ENCODE assay signal across 1 cellular context in genomic region chr17:65559802-65560627, GRCh38.
A peak's percentile ranks its signal among the peaks of the same experiment; 100 is the strongest.
TF ChIP-seq lines count a peak whose summit lies in the region.

No MANE protein-coding gene starts in this region.

TF ChIP-seq in HEK293, 187 proteins besides CTCF, POLR2A, EP300 and RAD21 (continued from another document and continues in another):
- TF ChIP-seq BCL6B (tag by site-specific recombination; IDR thresholded peaks at IDR 0.05) (no peak), ZNF624 (tag by site-specific recombination; IDR thresholded peaks at IDR 0.05) (no peak), OVOL3 (tag by site-specific recombination; IDR thresholded peaks at IDR 0.05) (no peak), KLF8 (tag by site-specific recombination; IDR thresholded peaks at IDR 0.05) (peak; percentile 44; the same call in 1 of the 2 replicates), ZNF660 (tag by site-specific recombination; IDR thresholded peaks at IDR 0.05) (no peak), SALL2 (tag by site-specific recombination; IDR thresholded peaks at IDR 0.05; ENCODE audit: borderline replicate concordance) (no peak), ZSCAN5A (tag by site-specific recombination; IDR thresholded peaks at IDR 0.05) (no peak), ZBTB1 (tag by site-specific recombination; IDR thresholded peaks at IDR 0.05) (no peak), ZNF433 (tag by site-specific recombination; IDR thresholded peaks at IDR 0.05; ENCODE audit: low read depth) (no peak), ZBTB11 (tag by site-specific recombination; conservative IDR thresholded peaks at IDR 0.05; ENCODE audit: low read depth) (no peak), ZBTB49 (tag by site-specific recombination; IDR thresholded peaks at IDR 0.05; ENCODE audit: low read depth) (no peak), KLF9 (tag by site-specific recombination; IDR thresholded peaks at IDR 0.05; ENCODE audit: low read depth) (no peak), ZNF423 (tag by site-specific recombination; IDR thresholded peaks at IDR 0.05) (no peak; the same call in 1 of the 2 replicates), ZNF843 (tag by site-specific recombination; IDR thresholded peaks at IDR 0.05) (no peak), ZBTB48 (tag by site-specific recombination; IDR thresholded peaks at IDR 0.05) (no peak; the same call in 1 of the 2 replicates), ZFHX2 (tag by site-specific recombination; conservative IDR thresholded peaks at IDR 0.05) (peak; percentile 90), ZNF26 (tag by site-specific recombination; IDR thresholded peaks at IDR 0.05) (no peak), SCRT2 (tag by site-specific recombination; IDR thresholded peaks at IDR 0.05) (0 out of 2 replicates have a peak, but pooled peaks have one; percentile 12), ZFP37 (tag by site-specific recombination; IDR thresholded peaks at IDR 0.05) (no peak), ZNF266 (tag by site-specific recombination; IDR thresholded peaks at IDR 0.05; ENCODE audit: low read depth) (no peak), GFI1B (tag by site-specific recombination; IDR thresholded peaks at IDR 0.05) (no peak), ZNF354C (tag by site-specific recombination; IDR thresholded peaks at IDR 0.05; ENCODE audit: borderline replicate concordance, low read depth) (no peak), ZNF24 (tag by site-specific recombination; IDR thresholded peaks at IDR 0.05) (no peak), ZBTB20 (tag by site-specific recombination; IDR thresholded peaks at IDR 0.05) (peak; percentile 88), ZNF324 (tag by site-specific recombination; IDR thresholded peaks at IDR 0.05) (no peak), ZXDB (tag by site-specific recombination; IDR thresholded peaks at IDR 0.05) (no peak; the same call in none of the 2 replicates), ZNF221 (tag by site-specific recombination; IDR thresholded peaks at IDR 0.05; ENCODE audit: borderline replicate concordance) (no peak), ZNF596 (tag by site-specific recombination; IDR thresholded peaks at IDR 0.05) (0 out of 2 replicates have a peak, but pooled peaks have one; percentile 4), ZNF10 (tag by site-specific recombination; IDR thresholded peaks at IDR 0.05) (no peak), BCL11A (tag by site-specific recombination; IDR thresholded peaks at IDR 0.05; ENCODE audit: low read depth) (no peak), ZNF112 (tag by site-specific recombination; IDR thresholded peaks at IDR 0.05) (no peak), AEBP2 (tag by site-specific recombination; IDR thresholded peaks at IDR 0.05; ENCODE audit: borderline replicate concordance) (no peak), ZNF513 (tag by site-specific recombination; IDR thresholded peaks at IDR 0.05) (no peak), ZNF280D (tag by site-specific recombination; IDR thresholded peaks at IDR 0.05) (no peak), ZNF155 (tag by site-specific recombination; IDR thresholded peaks at IDR 0.05) (no peak), ZFP3 (tag by site-specific recombination; IDR thresholded peaks at IDR 0.05; ENCODE audit: low read depth) (no peak), KLF17 (tag by site-specific recombination; IDR thresholded peaks at IDR 0.05) (no peak), PATZ1 (tag by site-specific recombination; IDR thresholded peaks at IDR 0.05) (no peak; the same call in 1 of the 2 replicates), ZNF670 (tag by site-specific recombination; IDR thresholded peaks at IDR 0.05; ENCODE audit: low read depth) (no peak), EGR2 (tag by site-specific recombination; IDR thresholded peaks at IDR 0.05; ENCODE audit: low read depth) (peak; percentile 66), ZNF561 (tag by site-specific recombination; IDR thresholded peaks at IDR 0.05; ENCODE audit: borderline replicate concordance) (no peak), ZNF37A (tag by site-specific recombination; IDR thresholded peaks at IDR 0.05) (no peak)
